ENCODE assay signal across 9 cellular contexts in genomic region chrX:85980286-85980685, GRCh38.
"Had no signal": no experiment of that assay in that cellular context is flagged by ENCODE, and none has a peak within 500 bp of the region (broad histone marks: within the 10 kb centered on the region; RNA-seq: fewer than 3 reads in every experiment).

No MANE protein-coding gene starts in this region.

- H3K27ac ChIP-seq: GM23248, HL-60 had no signal

- H2AFZ ChIP-seq: GM23248 had no signal

- ATAC-seq: HCT116, HepG2 had no signal

- H3K9me3 Mint-ChIP-seq: HFFc6 had no signal

- H3K4me3 ChIP-seq: GM23248, HAP-1 had no signal

- H3K9me3 ChIP-seq: HAP-1 had no signal

- H3K4me3 Mint-ChIP-seq: HFFc6, IgD-negative memory B cell had no signal

- H3K27ac Mint-ChIP-seq: HFFc6, IgD-negative memory B cell had no signal

- FAIRE-seq: HepG2 had no signal

- H3K27me3 Mint-ChIP-seq: IgD-negative memory B cell had no signal

- DNase-seq: GM23248, GOT3, H7, HFFc6 had no signal

- H3K4me1 ChIP-seq: HAP-1 had no signal

- H3K9ac ChIP-seq: GM23248 had no signal
